ENCODE assay signal across 1 cellular context in the genomic region with DNA sequence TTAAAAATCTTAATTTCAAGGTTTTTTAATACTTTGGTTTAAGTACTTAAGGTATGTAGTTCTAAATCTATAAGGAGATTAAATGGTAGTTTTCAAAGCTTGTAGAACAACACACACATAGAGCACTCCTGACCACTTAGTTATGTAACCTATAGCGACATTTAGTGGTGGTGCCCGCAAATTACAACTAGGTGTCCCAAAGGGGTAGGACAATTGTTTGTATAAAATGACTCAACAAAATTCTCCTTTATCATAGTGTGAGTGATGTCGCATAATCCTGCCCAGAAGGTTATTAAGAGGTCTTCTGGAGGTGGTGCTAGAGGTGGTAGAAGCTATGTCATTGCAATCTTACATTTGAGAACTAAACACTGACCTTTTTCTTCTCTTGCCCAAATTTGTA.
TF ChIP-seq lines count a peak whose summit lies in the region.

No MANE protein-coding gene starts in this region.

TF ChIP-seq in IMR-90, 13 proteins besides CTCF, POLR2A, EP300 and RAD21 (continued from another document):
- TF ChIP-seq, protein P1, sequence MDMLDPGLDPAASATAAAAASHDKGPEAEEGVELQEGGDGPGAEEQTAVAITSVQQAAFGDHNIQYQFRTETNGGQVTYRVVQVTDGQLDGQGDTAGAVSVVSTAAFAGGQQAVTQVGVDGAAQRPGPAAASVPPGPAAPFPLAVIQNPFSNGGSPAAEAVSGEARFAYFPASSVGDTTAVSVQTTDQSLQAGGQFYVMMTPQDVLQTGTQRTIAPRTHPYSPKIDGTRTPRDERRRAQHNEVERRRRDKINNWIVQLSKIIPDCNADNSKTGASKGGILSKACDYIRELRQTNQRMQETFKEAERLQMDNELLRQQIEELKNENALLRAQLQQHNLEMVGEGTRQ (IDR thresholded peaks at IDR 0.05; ENCODE audit: low read depth, low read length), result no peak
- TF ChIP-seq SMC3 (IDR thresholded peaks at IDR 0.05; ENCODE audit: low read depth, low read length) (peak; percentile 74), NFE2L2 (IDR thresholded peaks at IDR 0.05; ENCODE audit: low read depth, low read length) (peak; percentile 55), CEBPB (IDR thresholded peaks at IDR 0.05; ENCODE audit: low read depth, low read length) (no peak), MAZ (IDR thresholded peaks at IDR 0.05; ENCODE audit: borderline replicate concordance, low read depth, low read length) (no peak), FOS (IDR thresholded peaks at IDR 0.05; ENCODE audit: low read depth, low read length) (no peak)
TF ChIP-seq in IMR-90: peak in this region for 2.
